41 cellular contexts compared by ENCODE assay signal in genomic region chr19:50957587-50957986, GRCh38. TPM values are rescaled to one million over a fixed set of nuclear protein-coding genes. Genes with fewer than 3 reads are reported as not detected.
"Had no signal": no experiment of that assay in that cellular context is flagged by ENCODE, and none has a peak within 500 bp of the region (broad histone marks: within the 10 kb centered on the region; RNA-seq: fewer than 3 reads in every experiment).

No MANE protein-coding gene starts in this region.

- H3K9me3 ChIP-seq: adrenal gland, body of pancreas, breast epithelium had no signal

- H3K4me3 Mint-ChIP-seq: activated B cell treated with CpG ODN at 0.5 μM for 24 hours; activated CD4-positive, alpha-beta memory T cell treated with anti-CD3 and anti-CD28 coated beads for 36 hours; activated CD4-positive, alpha-beta T cell treated with anti-CD3 and anti-CD28 coated beads, Interleukin-2, amount 10 ng/mL, durations not matched to agents 24 days and 14 days; activated CD8-positive, alpha-beta T cell treated with anti-CD3 and anti-CD28 coated beads for 36 hours; activated naive CD4-positive, alpha-beta T cell treated with anti-CD3 and anti-CD28 coated beads for 36 hours; activated naive CD8-positive, alpha-beta T cell treated with anti-CD3 and anti-CD28 coated beads for 36 hours; activated T-cell treated with anti-CD3 and anti-CD28 coated beads, Interleukin-2, amount 50 U/mL, for 4 hours; activated T-cell treated with anti-CD3 and anti-CD28 coated beads, Interleukin-2, amount 50 U/mL, for 72 hours; activated T-helper 1 cell treated with anti-CD3 and anti-CD28 coated beads, Interleukin-12 subunit alpha, Interleukin-12 subunit beta, Interleukin-2, Interleukin-4 antibody, amounts not matched to agents 30 ng/mL and 10 ng/mL and 1 ng/mL, durations not matched to agents 14 hours and 24 hours and 36 hours; activated T-helper 17 cell treated with anti-CD3 and anti-CD28 coated beads, Interleukin-2, amount 50 U/mL, for 72 hours; T-helper 1 cell treated with Interleukin-12 subunit alpha and Interleukin-12 subunit beta and Interleukin-4 antibody, amounts not matched to agents 30 μg/mL and 1 μg/mL, for 36 hours; T-helper 2 cell treated with Interferon-gamma antibody and Interleukin-4, amounts not matched to agents 5 μg/mL and 100 μg/mL, for 36 hours had no signal

- FAIRE-seq: astrocyte, TTC549 had no signal

- H3K27me3 ChIP-seq: body of pancreas, brain microvascular endothelial cell had no signal

- H3K36me3 Mint-ChIP-seq: activated CD4-positive, alpha-beta memory T cell treated with anti-CD3 and anti-CD28 coated beads for 36 hours; activated naive CD8-positive, alpha-beta T cell treated with anti-CD3 and anti-CD28 coated beads for 36 hours had no signal

- H3K4me1 ChIP-seq: adrenal gland, body of pancreas, breast epithelium had no signal

- H3K27ac ChIP-seq: adrenal gland, body of pancreas, brain microvascular endothelial cell, breast epithelium, cardiac muscle cell, VCaP had no signal

- H3K9me3 Mint-ChIP-seq: T-helper 2 cell treated with Interferon-gamma antibody and Interleukin-4, amounts not matched to agents 5 μg/mL and 100 μg/mL, for 36 hours had no signal

- H3K36me3 ChIP-seq: adrenal gland, brain microvascular endothelial cell, breast epithelium, cardiac muscle cell had no signal

- ATAC-seq: activated CD8-positive, alpha-beta T cell treated with anti-CD3 and anti-CD28 coated beads for 36 hours; activated naive CD4-positive, alpha-beta T cell treated with anti-CD3 and anti-CD28 coated beads, Interleukin-2, amount 50 U/mL, for 72 hours; activated T-cell treated with anti-CD3 and anti-CD28 coated beads, Interleukin-2, amount 50 U/mL, for 4 hours; activated T-cell treated with anti-CD3 and anti-CD28 coated beads, Interleukin-2, amount 50 U/mL, for 72 hours; activated T-helper 17 cell treated with anti-CD3 and anti-CD28 coated beads, Interleukin-2, amount 50 U/mL, for 72 hours; body of pancreas had no signal

- H3K27ac Mint-ChIP-seq: activated B cell treated with CpG ODN at 0.5 μM for 24 hours; activated CD4-positive, alpha-beta memory T cell treated with anti-CD3 and anti-CD28 coated beads for 36 hours; activated CD4-positive, alpha-beta T cell treated with anti-CD3 and anti-CD28 coated beads, Interleukin-2, amount 10 ng/mL, durations not matched to agents 24 days and 14 days; activated CD8-positive, alpha-beta T cell treated with anti-CD3 and anti-CD28 coated beads for 36 hours; activated naive CD4-positive, alpha-beta T cell treated with anti-CD3 and anti-CD28 coated beads for 36 hours; activated naive CD8-positive, alpha-beta T cell treated with anti-CD3 and anti-CD28 coated beads for 36 hours; activated T-cell treated with anti-CD3 and anti-CD28 coated beads, Interleukin-2, amount 50 U/mL, for 72 hours; activated T-helper 1 cell treated with anti-CD3 and anti-CD28 coated beads, Interleukin-12 subunit alpha, Interleukin-12 subunit beta, Interleukin-2, Interleukin-4 antibody, amounts not matched to agents 30 ng/mL and 10 ng/mL and 1 ng/mL, durations not matched to agents 14 hours and 24 hours and 36 hours; activated T-helper 17 cell treated with anti-CD3 and anti-CD28 coated beads, Interleukin-2, amount 50 U/mL, for 72 hours; T-helper 1 cell treated with Interleukin-12 subunit alpha and Interleukin-12 subunit beta and Interleukin-4 antibody, amounts not matched to agents 30 μg/mL and 1 μg/mL, for 36 hours; T-helper 2 cell treated with Interferon-gamma antibody and Interleukin-4, amounts not matched to agents 5 μg/mL and 100 μg/mL, for 36 hours had no signal

- H3K4me3 ChIP-seq: adrenal gland, body of pancreas, breast epithelium, cardiac muscle cell had no signal

- H3K4me1 Mint-ChIP-seq: activated B cell treated with CpG ODN at 0.5 μM for 24 hours; activated CD4-positive, alpha-beta T cell treated with anti-CD3 and anti-CD28 coated beads, Interleukin-2, amount 10 ng/mL, durations not matched to agents 24 days and 14 days; activated naive CD8-positive, alpha-beta T cell treated with anti-CD3 and anti-CD28 coated beads for 36 hours had no signal

- DNase-seq: activated B cell treated with CpG ODN at 0.5 μM for 24 hours; activated CD4-positive, alpha-beta memory T cell treated with anti-CD3 and anti-CD28 coated beads for 36 hours; activated CD4-positive, alpha-beta T cell treated with anti-CD3 and anti-CD28 coated beads for 4 hours; activated CD4-positive, alpha-beta T cell treated with anti-CD3 and anti-CD28 coated beads, Interleukin-2, amount 10 ng/mL, durations not matched to agents 24 days and 14 days; activated CD4-positive, alpha-beta T cell treated with anti-CD3 and anti-CD28 coated beads, Interleukin-2, amount 50 U/mL, for 1 hour; activated CD4-positive, alpha-beta T cell treated with anti-CD3 and anti-CD28 coated beads, Interleukin-2, amount 50 U/mL, for 4 hours; activated CD4-positive, CD25-positive, alpha-beta regulatory T cell treated with anti-CD3 and anti-CD28 coated beads, Interleukin-2, amount 50 U/mL, for 72 hours; activated CD8-positive, alpha-beta memory T cell treated with anti-CD3 and anti-CD28 coated beads, Interleukin-2, amount 50 U/mL, for 4 hours; activated CD8-positive, alpha-beta T cell treated with anti-CD3 and anti-CD28 coated beads for 36 hours; activated effector memory CD4-positive, alpha-beta T cell treated with anti-CD3 and anti-CD28 coated beads, Interleukin-2, amount 50 U/mL, for 16 hours; activated gamma-delta T cell treated with Interleukin-2 at 50 U/mL for 16 hours; activated naive CD4-positive, alpha-beta T cell; activated naive CD4-positive, alpha-beta T cell treated with anti-CD3 and anti-CD28 coated beads for 36 hours; activated naive CD4-positive, alpha-beta T cell treated with anti-CD3 and anti-CD28 coated beads, Interleukin-2, amount 50 U/mL, for 16 hours; activated naive CD8-positive, alpha-beta T cell treated with anti-CD3 and anti-CD28 coated beads for 36 hours; activated T-cell treated with anti-CD3 and anti-CD28 coated beads for 4 hours; activated T-cell treated with anti-CD3 and anti-CD28 coated beads, Interleukin-2, amount 50 U/mL, for 1 hour; activated T-cell treated with anti-CD3 and anti-CD28 coated beads, Interleukin-2, amount 50 U/mL, for 4 hours; activated T-cell treated with anti-CD3 and anti-CD28 coated beads, Interleukin-2, amount 50 U/mL, for 72 hours; adrenal gland; amniotic stem cell; aorta; body of pancreas; brain microvascular endothelial cell; central memory CD4-positive, alpha-beta T cell; SW 1271; T-helper 1 cell; T-helper 2 cell; T-helper 9 cell had no signal

RNA-seq across cellular contexts. Expression of gene KLK5, which starts 4.7 kb away (rescaled TPM):
- total RNA-seq: activated B cell treated with CpG ODN at 0.5 μM for 24 hours; activated CD4-positive, alpha-beta memory T cell treated with anti-CD3 and anti-CD28 coated beads for 36 hours; activated CD4-positive, alpha-beta T cell treated with anti-CD3 and anti-CD28 coated beads, Interleukin-2, amount 10 ng/mL, durations not matched to agents 24 days and 14 days; activated CD8-positive, alpha-beta memory T cell treated with anti-CD3 and anti-CD28 coated beads for 36 hours; activated CD8-positive, alpha-beta T cell treated with anti-CD3 and anti-CD28 coated beads for 36 hours; activated naive CD4-positive, alpha-beta T cell treated with anti-CD3 and anti-CD28 coated beads for 36 hours; activated naive CD4-positive, alpha-beta T cell treated with anti-CD3 and anti-CD28 coated beads, Interleukin-2, amount 50 U/mL, for 72 hours; activated naive CD8-positive, alpha-beta T cell treated with anti-CD3 and anti-CD28 coated beads for 36 hours; activated T-cell treated with anti-CD3 and anti-CD28 coated beads, Interleukin-2, amount 50 U/mL, for 4 hours; activated T-cell treated with anti-CD3 and anti-CD28 coated beads, Interleukin-2, amount 50 U/mL, for 72 hours; activated T-helper 1 cell treated with anti-CD3 and anti-CD28 coated beads, Interleukin-12 subunit alpha, Interleukin-12 subunit beta, Interleukin-2, Interleukin-4 antibody, amounts not matched to agents 30 ng/mL and 10 ng/mL and 1 ng/mL, durations not matched to agents 14 hours and 24 hours and 36 hours; activated T-helper 17 cell treated with anti-CD3 and anti-CD28 coated beads, Interleukin-2, amount 50 U/mL, for 72 hours; adrenal gland; aorta; astrocyte; body of pancreas; cardiac muscle cell; cerebellum had no signal
- polyA plus RNA-seq: adrenal gland, aorta, cardiac muscle cell had no signal

RNA-seq across cellular contexts. Expression of gene KLK6, which starts 11.8 kb away (rescaled TPM):
- total RNA-seq: activated B cell treated with CpG ODN at 0.5 μM for 24 hours; activated CD4-positive, alpha-beta memory T cell treated with anti-CD3 and anti-CD28 coated beads for 36 hours; activated CD4-positive, alpha-beta T cell treated with anti-CD3 and anti-CD28 coated beads, Interleukin-2, amount 10 ng/mL, durations not matched to agents 24 days and 14 days; activated CD8-positive, alpha-beta memory T cell treated with anti-CD3 and anti-CD28 coated beads for 36 hours; activated CD8-positive, alpha-beta T cell treated with anti-CD3 and anti-CD28 coated beads for 36 hours; activated naive CD4-positive, alpha-beta T cell treated with anti-CD3 and anti-CD28 coated beads for 36 hours; activated naive CD4-positive, alpha-beta T cell treated with anti-CD3 and anti-CD28 coated beads, Interleukin-2, amount 50 U/mL, for 72 hours; activated naive CD8-positive, alpha-beta T cell treated with anti-CD3 and anti-CD28 coated beads for 36 hours; activated T-cell treated with anti-CD3 and anti-CD28 coated beads, Interleukin-2, amount 50 U/mL, for 4 hours; activated T-cell treated with anti-CD3 and anti-CD28 coated beads, Interleukin-2, amount 50 U/mL, for 72 hours; activated T-helper 1 cell treated with anti-CD3 and anti-CD28 coated beads, Interleukin-12 subunit alpha, Interleukin-12 subunit beta, Interleukin-2, Interleukin-4 antibody, amounts not matched to agents 30 ng/mL and 10 ng/mL and 1 ng/mL, durations not matched to agents 14 hours and 24 hours and 36 hours; activated T-helper 17 cell treated with anti-CD3 and anti-CD28 coated beads, Interleukin-2, amount 50 U/mL, for 72 hours; adrenal gland; aorta; body of pancreas; cerebellum had no signal
- polyA plus RNA-seq: adrenal gland had no signal

RNA-seq across cellular contexts. Expression of gene KLK7, which starts 26.1 kb away (rescaled TPM):
- total RNA-seq: activated B cell treated with CpG ODN at 0.5 μM for 24 hours; activated CD4-positive, alpha-beta memory T cell treated with anti-CD3 and anti-CD28 coated beads for 36 hours; activated CD4-positive, alpha-beta T cell treated with anti-CD3 and anti-CD28 coated beads, Interleukin-2, amount 10 ng/mL, durations not matched to agents 24 days and 14 days; activated CD8-positive, alpha-beta memory T cell treated with anti-CD3 and anti-CD28 coated beads for 36 hours; activated CD8-positive, alpha-beta T cell treated with anti-CD3 and anti-CD28 coated beads for 36 hours; activated naive CD4-positive, alpha-beta T cell treated with anti-CD3 and anti-CD28 coated beads for 36 hours; activated naive CD4-positive, alpha-beta T cell treated with anti-CD3 and anti-CD28 coated beads, Interleukin-2, amount 50 U/mL, for 72 hours; activated naive CD8-positive, alpha-beta T cell treated with anti-CD3 and anti-CD28 coated beads for 36 hours; activated T-cell treated with anti-CD3 and anti-CD28 coated beads, Interleukin-2, amount 50 U/mL, for 4 hours; activated T-cell treated with anti-CD3 and anti-CD28 coated beads, Interleukin-2, amount 50 U/mL, for 72 hours; activated T-helper 1 cell treated with anti-CD3 and anti-CD28 coated beads, Interleukin-12 subunit alpha, Interleukin-12 subunit beta, Interleukin-2, Interleukin-4 antibody, amounts not matched to agents 30 ng/mL and 10 ng/mL and 1 ng/mL, durations not matched to agents 14 hours and 24 hours and 36 hours; activated T-helper 17 cell treated with anti-CD3 and anti-CD28 coated beads, Interleukin-2, amount 50 U/mL, for 72 hours; adrenal gland; aorta; astrocyte; cardiac muscle cell; cerebellum had no signal
- polyA plus RNA-seq: aorta had no signal

RNA-seq across cellular contexts. Expression of gene KLK8, which starts 43.8 kb away (rescaled TPM):
- total RNA-seq: activated B cell treated with CpG ODN at 0.5 μM for 24 hours; activated CD4-positive, alpha-beta memory T cell treated with anti-CD3 and anti-CD28 coated beads for 36 hours; activated CD4-positive, alpha-beta T cell treated with anti-CD3 and anti-CD28 coated beads, Interleukin-2, amount 10 ng/mL, durations not matched to agents 24 days and 14 days; activated CD8-positive, alpha-beta memory T cell treated with anti-CD3 and anti-CD28 coated beads for 36 hours; activated CD8-positive, alpha-beta T cell treated with anti-CD3 and anti-CD28 coated beads for 36 hours; activated naive CD4-positive, alpha-beta T cell treated with anti-CD3 and anti-CD28 coated beads for 36 hours; activated naive CD4-positive, alpha-beta T cell treated with anti-CD3 and anti-CD28 coated beads, Interleukin-2, amount 50 U/mL, for 72 hours; activated naive CD8-positive, alpha-beta T cell treated with anti-CD3 and anti-CD28 coated beads for 36 hours; activated T-cell treated with anti-CD3 and anti-CD28 coated beads, Interleukin-2, amount 50 U/mL, for 4 hours; activated T-cell treated with anti-CD3 and anti-CD28 coated beads, Interleukin-2, amount 50 U/mL, for 72 hours; activated T-helper 1 cell treated with anti-CD3 and anti-CD28 coated beads, Interleukin-12 subunit alpha, Interleukin-12 subunit beta, Interleukin-2, Interleukin-4 antibody, amounts not matched to agents 30 ng/mL and 10 ng/mL and 1 ng/mL, durations not matched to agents 14 hours and 24 hours and 36 hours; activated T-helper 17 cell treated with anti-CD3 and anti-CD28 coated beads, Interleukin-2, amount 50 U/mL, for 72 hours; adrenal gland; aorta; astrocyte; body of pancreas; cardiac muscle cell; cerebellum had no signal
- polyA plus RNA-seq: aorta, cardiac muscle cell had no signal

RNA-seq across cellular contexts. Expression of gene KLK4, which starts 46.4 kb away (rescaled TPM):
- total RNA-seq: activated CD4-positive, alpha-beta memory T cell treated with anti-CD3 and anti-CD28 coated beads for 36 hours; activated CD4-positive, alpha-beta T cell treated with anti-CD3 and anti-CD28 coated beads, Interleukin-2, amount 10 ng/mL, durations not matched to agents 24 days and 14 days; activated CD8-positive, alpha-beta memory T cell treated with anti-CD3 and anti-CD28 coated beads for 36 hours; activated CD8-positive, alpha-beta T cell treated with anti-CD3 and anti-CD28 coated beads for 36 hours; activated naive CD4-positive, alpha-beta T cell treated with anti-CD3 and anti-CD28 coated beads for 36 hours; activated naive CD4-positive, alpha-beta T cell treated with anti-CD3 and anti-CD28 coated beads, Interleukin-2, amount 50 U/mL, for 72 hours; activated naive CD8-positive, alpha-beta T cell treated with anti-CD3 and anti-CD28 coated beads for 36 hours; activated T-cell treated with anti-CD3 and anti-CD28 coated beads, Interleukin-2, amount 50 U/mL, for 4 hours; activated T-cell treated with anti-CD3 and anti-CD28 coated beads, Interleukin-2, amount 50 U/mL, for 72 hours; activated T-helper 1 cell treated with anti-CD3 and anti-CD28 coated beads, Interleukin-12 subunit alpha, Interleukin-12 subunit beta, Interleukin-2, Interleukin-4 antibody, amounts not matched to agents 30 ng/mL and 10 ng/mL and 1 ng/mL, durations not matched to agents 14 hours and 24 hours and 36 hours; activated T-helper 17 cell treated with anti-CD3 and anti-CD28 coated beads, Interleukin-2, amount 50 U/mL, for 72 hours; aorta; astrocyte; body of pancreas; breast epithelium; cardiac muscle cell had no signal
- polyA plus RNA-seq: aorta, cardiac muscle cell had no signal
